ENCODE assay signal across 10 cellular contexts in genomic region chr21:33232640-33233039, GRCh38. TPM values are rescaled to one million over a fixed set of nuclear protein-coding genes. Genes with fewer than 3 reads are reported as not detected.
DNase-seq lines count a peak whose midpoint lies in the region; ATAC-seq and TF ChIP-seq lines count a peak whose summit lies in the region.
"Had no signal": no experiment of that assay in that cellular context is flagged by ENCODE, and none has a peak within 500 bp of the region (broad histone marks: within the 10 kb centered on the region; RNA-seq: fewer than 3 reads in every experiment).

No MANE protein-coding gene starts in this region.

- intact Hi-C loops in Calu3 (cut with micrococcal nuclease; ENCODE audit: unreplicated experiment) (no loop called here), sciatic nerve (cut with DNase I) (no loop called here)

- in situ Hi-C loops in KBM-7 (cut with MboI; ENCODE audit: low pct_unique_long_range_greater_than_20kb, low sequenced_read_pairs), result no loop called here

- H3K4me3 Mint-ChIP-seq in Calu3 (ENCODE audit: low read depth, unreplicated experiment), result peak overlapping the region; percentile 77
- peak overlapping the region; percentile 87 for H3K4me3 Mint-ChIP-seq in activated naive CD8-positive, alpha-beta T cell treated with anti-CD3 and anti-CD28 coated beads, Interleukin-2, amount 10 ng/mL, durations not matched to agents 7 days and 5 days
- H3K4me3 Mint-ChIP-seq in naive thymus-derived CD8-positive, alpha-beta T cell, result peak overlapping the region; percentile 85 to 98 (median 92)

- peak overlapping the region; percentile 39 for H3K27ac Mint-ChIP-seq in Calu3 (ENCODE audit: unreplicated experiment)
- H3K27ac Mint-ChIP-seq in activated naive CD8-positive, alpha-beta T cell treated with anti-CD3 and anti-CD28 coated beads, Interleukin-2, amount 10 ng/mL, durations not matched to agents 7 days and 5 days, result peak overlapping the region; percentile 57
- H3K27ac Mint-ChIP-seq in naive thymus-derived CD8-positive, alpha-beta T cell, result peak overlapping the region; percentile 67 to 98 (median 90)

- H3K9me3 Mint-ChIP-seq in Calu3 (ENCODE audit: low read depth, unreplicated experiment), result no peaks in the 10 kb centered on the region
- H3K9me3 Mint-ChIP-seq in activated naive CD8-positive, alpha-beta T cell treated with anti-CD3 and anti-CD28 coated beads, Interleukin-2, amount 10 ng/mL, durations not matched to agents 7 days and 5 days, result no peaks in the 10 kb centered on the region
- no peaks in the 10 kb centered on the region for H3K9me3 Mint-ChIP-seq in naive thymus-derived CD8-positive, alpha-beta T cell

- no peaks in the 10 kb centered on the region for H3K27me3 Mint-ChIP-seq in Calu3 (ENCODE audit: unreplicated experiment)
- no peaks in the 10 kb centered on the region for H3K27me3 Mint-ChIP-seq in activated naive CD8-positive, alpha-beta T cell treated with anti-CD3 and anti-CD28 coated beads, Interleukin-2, amount 10 ng/mL, durations not matched to agents 7 days and 5 days
- no peaks in the 10 kb centered on the region for H3K27me3 Mint-ChIP-seq in naive thymus-derived CD8-positive, alpha-beta T cell

- no peak for ATAC-seq in activated naive CD8-positive, alpha-beta T cell treated with anti-CD3 and anti-CD28 coated beads, Interleukin-2, amount 10 ng/mL, durations not matched to agents 7 days and 5 days (ENCODE audit: low read depth)
- no peak for ATAC-seq in naive thymus-derived CD8-positive, alpha-beta T cell
- no peak for ATAC-seq in HG02798 (IDR thresholded peaks at IDR 0.05; ENCODE audit: poor library complexity, unreplicated experiment)
- no peak for ATAC-seq in HG03159 (IDR thresholded peaks at IDR 0.05; ENCODE audit: unreplicated experiment)
- ATAC-seq in sciatic nerve, result no peak

- H3K4me1 Mint-ChIP-seq in Calu3 (ENCODE audit: low read depth, unreplicated experiment), result peaks cover 25% of the 10 kb centered on the region
- peaks cover 50% of the 10 kb centered on the region for H3K4me1 Mint-ChIP-seq in activated naive CD8-positive, alpha-beta T cell treated with anti-CD3 and anti-CD28 coated beads, Interleukin-2, amount 10 ng/mL, durations not matched to agents 7 days and 5 days
- H3K4me1 Mint-ChIP-seq in naive thymus-derived CD8-positive, alpha-beta T cell, result peaks cover 41 to 77% (median 66%) of the 10 kb centered on the region in 4 donors

- TF ChIP-seq CTCF in Calu3 (IDR thresholded peaks at IDR 0.05; ENCODE audit: unreplicated experiment), result no peak

- CTCF ChIA-PET in Calu3 (lab: Charles Lee), result no interaction called here

- H3K36me3 Mint-ChIP-seq in Calu3 (ENCODE audit: insufficient read depth, unreplicated experiment), result peaks cover 27% of the 10 kb centered on the region
- H3K36me3 Mint-ChIP-seq in activated naive CD8-positive, alpha-beta T cell treated with anti-CD3 and anti-CD28 coated beads, Interleukin-2, amount 10 ng/mL, durations not matched to agents 7 days and 5 days, result peaks cover 32% of the 10 kb centered on the region
- peaks cover 0 to 32% (median 1%) of the 10 kb centered on the region in 3 donors for H3K36me3 Mint-ChIP-seq in naive thymus-derived CD8-positive, alpha-beta T cell

- POLR2A ChIA-PET in activated naive CD8-positive, alpha-beta T cell treated with anti-CD3 and anti-CD28 coated beads, Interleukin-2, amount 10 ng/mL, durations not matched to agents 7 days and 5 days (lab: Charles Lee), result interaction anchor here (1.6 to 2.2 kb wide), 3 partner anchors 10 to 34 kb away, joined by 3 to 10 read pairs (median 8); partner anchors contain the start of gene IL10RB
- POLR2A ChIA-PET in naive thymus-derived CD8-positive, alpha-beta T cell (lab: Charles Lee), result interaction anchor here (0.7 to 1.7 kb wide), 4 partner anchors 9 to 209 kb away, joined by 3 to 6 read pairs (median 4); no protein-coding TSS in a partner anchor

- no TSS peak for BruUV-seq in Calu3 (replicated peaks; lab: Mats Ljungman, UMichigan)

- DNase-seq in Calu3, result no peak
- peak; percentile 40 for DNase-seq in KBM-7
- no peak for DNase-seq in activated naive CD8-positive, alpha-beta T cell treated with anti-CD3 and anti-CD28 coated beads, Interleukin-2, amount 10 ng/mL, durations not matched to agents 7 days and 5 days
- DNase-seq in naive thymus-derived CD8-positive, alpha-beta T cell, result no peak
- no peak for DNase-seq in T-helper 9 cell
- DNase-seq in sciatic nerve (ENCODE audit: low spot score), result no peak
- DNase-seq: head of caudate nucleus, substantia nigra had no signal

RNA-seq across cellular contexts. Expression of gene IFNAR2, which starts 2.9 kb away (rescaled TPM):
- total RNA-seq in Calu3 (2022), result 25.5 and 31.0 TPM in 2 replicates
- total RNA-seq in activated naive CD8-positive, alpha-beta T cell treated with anti-CD3 and anti-CD28 coated beads, Interleukin-2, amount 10 ng/mL, durations not matched to agents 7 days and 5 days, result 10 to 100 TPM; 68.3 to 77.6 TPM
- total RNA-seq in naive thymus-derived CD8-positive, alpha-beta T cell, result 10 to 100 TPM; 59.7 to 66.4 TPM
- polyA plus RNA-seq in naive thymus-derived CD8-positive, alpha-beta T cell, result 10 to 100 TPM; 53.9 to 72.9 (median 63.3) TPM
- total RNA-seq in sciatic nerve, result 43.3 TPM

RNA-seq across cellular contexts. Expression of gene IL10RB, which starts 33.5 kb away (rescaled TPM):
- 16.0 and 18.2 TPM in 2 replicates for total RNA-seq in Calu3 (2022)
- 10 to 100 TPM; 40.6 to 44.1 TPM for total RNA-seq in activated naive CD8-positive, alpha-beta T cell treated with anti-CD3 and anti-CD28 coated beads, Interleukin-2, amount 10 ng/mL, durations not matched to agents 7 days and 5 days
- 10 to 100 TPM; 29.4 to 33.2 TPM for total RNA-seq in naive thymus-derived CD8-positive, alpha-beta T cell
- 10 to 100 TPM; 44.6 to 50.6 (median 50.5) TPM for polyA plus RNA-seq in naive thymus-derived CD8-positive, alpha-beta T cell
- 25.5 TPM for total RNA-seq in sciatic nerve

Comparison
In these comparisons a context has a peak if more than half of its experiments do, and no peak if none do; other contexts are left out.
1. H3K27ac Mint-ChIP-seq: peak in every context shown above with its lines; median percentile 90 in naive thymus-derived CD8-positive, alpha-beta T cell; 57 in activated naive CD8-positive, alpha-beta T cell treated with anti-CD3 and anti-CD28 coated beads, Interleukin-2, amount 10 ng/mL, durations not matched to agents 7 days and 5 days; 39 in Calu3.